ENCODE assay signal across 19 cellular contexts in the genomic region with DNA sequence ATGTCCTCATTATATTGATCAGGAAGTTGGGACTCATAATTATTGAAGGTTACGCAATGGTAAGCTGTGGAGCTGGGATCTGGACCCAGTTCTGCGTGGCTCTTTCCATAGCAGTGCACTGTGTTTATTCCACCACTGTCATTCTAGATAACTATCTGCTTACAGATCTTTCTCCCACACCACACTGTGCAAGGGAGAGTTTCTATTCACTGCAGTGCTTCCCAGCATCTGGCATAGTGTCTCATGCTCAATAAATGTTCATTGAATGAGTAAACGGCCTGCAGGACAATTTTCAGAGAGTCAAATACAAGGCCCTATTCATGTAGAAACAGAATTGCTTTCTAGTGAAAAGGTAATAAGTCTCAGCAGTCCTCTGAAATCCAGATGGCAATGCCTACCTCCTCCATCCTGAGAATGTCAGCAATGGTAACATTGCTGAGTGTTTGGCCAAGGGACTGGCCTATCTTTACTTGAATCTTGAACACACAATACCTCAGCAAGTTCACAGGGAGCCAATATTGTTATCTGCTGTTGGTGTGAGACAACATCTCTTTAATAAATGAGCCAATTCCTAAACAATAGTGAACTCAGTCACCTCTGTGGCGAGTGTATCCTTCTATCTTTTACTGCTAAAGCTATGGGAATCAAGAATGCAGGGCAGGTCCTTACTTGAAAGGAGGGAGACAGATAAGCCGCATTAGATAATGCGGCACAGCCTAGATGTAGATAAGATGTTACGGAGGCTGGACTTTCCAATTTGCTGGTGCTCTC.
DNase-seq lines count a peak whose midpoint lies in the region; ATAC-seq, FAIRE-seq and TF ChIP-seq lines count a peak whose summit lies in the region.
"Had no signal": no experiment of that assay in that cellular context is flagged by ENCODE, and none has a peak within 500 bp of the region (broad histone marks: within the 10 kb centered on the region; RNA-seq: fewer than 3 reads in every experiment).

No MANE protein-coding gene starts in this region.

- CTCF ChIA-PET in HepG2 (lab: Yijun Ruan, JAX; ENCODE audit: low intra/inter-chr PET ratio, low total read pairs): no interaction called here

- FAIRE-seq in HepG2 (lab: Jason Lieb, UNC): no peak

- H3K4me1 Mint-ChIP-seq in HFFc6 (ENCODE audit: low read depth): 0 out of 2 replicates have a peak, but pooled peaks cover 5% of the 10 kb centered on the region
- H3K4me1 Mint-ChIP-seq: activated CD4-positive, alpha-beta T cell treated with anti-CD3 and anti-CD28 coated beads, Interleukin-2, amount 10 ng/mL, durations not matched to agents 24 days and 14 days had no signal

- H3K27ac Mint-ChIP-seq in HFFc6: no peak overlapping the region
- H3K27ac Mint-ChIP-seq: activated CD4-positive, alpha-beta T cell treated with anti-CD3 and anti-CD28 coated beads, Interleukin-2, amount 10 ng/mL, durations not matched to agents 24 days and 14 days; T-helper 1 cell treated with Interleukin-12 subunit alpha and Interleukin-12 subunit beta and Interleukin-4 antibody, amounts not matched to agents 30 μg/mL and 1 μg/mL, for 36 hours had no signal

- no peaks in the 10 kb centered on the region for H3K36me3 Mint-ChIP-seq in HFFc6 (ENCODE audit: low read depth)

- no peaks in the 10 kb centered on the region; the same call in 1 of the 2 replicates for H3K9me3 Mint-ChIP-seq in HFFc6
- H3K9me3 Mint-ChIP-seq: activated CD4-positive, alpha-beta T cell treated with anti-CD3 and anti-CD28 coated beads, Interleukin-2, amount 10 ng/mL, durations not matched to agents 24 days and 14 days; T-helper 1 cell treated with Interleukin-12 subunit alpha and Interleukin-12 subunit beta and Interleukin-4 antibody, amounts not matched to agents 30 μg/mL and 1 μg/mL, for 36 hours had no signal

- no peak overlapping the region for H3K27ac ChIP-seq in HepG2 (ENCODE audit: extremely low read length, insufficient read depth, low read length)
- H3K27ac ChIP-seq: ascending aorta, HL-60, lower lobe of right lung, transverse colon had no signal

- no peaks in the 10 kb centered on the region for H3K36me3 ChIP-seq in HepG2 (replicated peaks in 1 of 2; ENCODE audit: control insufficient read depth in 1 of 2, insufficient read depth in 2 of 2, low read length in 2 of 2)
- H3K36me3 ChIP-seq: ascending aorta, lower lobe of right lung, MG63, transverse colon had no signal

- H3K4me1 ChIP-seq in HepG2 (ENCODE audit: insufficient read depth, low read length): no peaks in the 10 kb centered on the region
- H3K4me1 ChIP-seq: ascending aorta, transverse colon had no signal

- no peak for ATAC-seq in HepG2

- TF ChIP-seq EP300 in HepG2 (IDR thresholded peaks at IDR 0.05; ENCODE audit: low read depth in 2 of 2, low read length in 2 of 2): no peak
- no peak for TF ChIP-seq EP300 in HepG2 (CRISPR knock-in tag; IDR thresholded peaks at IDR 0.05; ENCODE audit: borderline replicate concordance)

- H3K9ac ChIP-seq in HepG2 (ENCODE audit: insufficient read depth, low read depth, low read length): no peak overlapping the region

- no peaks in the 10 kb centered on the region for H4K20me1 ChIP-seq in HepG2 (ENCODE audit: insufficient read depth, low read length)

- H3K27me3 Mint-ChIP-seq in HFFc6 (ENCODE audit: insufficient read depth): no peaks in the 10 kb centered on the region; the same call in 1 of the 2 replicates
- H3K27me3 Mint-ChIP-seq: activated CD4-positive, alpha-beta T cell treated with anti-CD3 and anti-CD28 coated beads, Interleukin-2, amount 10 ng/mL, durations not matched to agents 24 days and 14 days had no signal

- TF ChIP-seq CTCF in HFFc6 (IDR thresholded peaks at IDR 0.05) (no peak), HepG2 (CRISPR knock-in tag; IDR thresholded peaks at IDR 0.05) (no peak)

- no peak for TF ChIP-seq RAD21 in HepG2 (CRISPR knock-in tag; IDR thresholded peaks at IDR 0.05)

- intact Hi-C loops in HepG2 (cut with micrococcal nuclease; ENCODE audit: unreplicated experiment): no loop called here

- peak; percentile 33 for DNase-seq in A172 (ENCODE audit: low spot score)
- peak; percentile 39 for DNase-seq in HFFc6
- peak; percentile 15 for DNase-seq in astrocyte of the hippocampus (ENCODE audit: low read depth, low spot score)
- DNase-seq in HepG2 (ENCODE audit: low spot score): no peak
- no peak for DNase-seq in glomerular visceral epithelial cell (ENCODE audit: extremely low spot score)
- no peak for DNase-seq in activated effector memory CD4-positive, alpha-beta T cell treated with Interleukin-2 at 50 U/mL for 16 hours
- no peak for DNase-seq in NCI-H1694 (lab: John Stamatoyannopoulos, UW)
- DNase-seq in D341Med (ENCODE audit: low spot score): no peak
- DNase-seq: activated CD4-positive, alpha-beta T cell treated with anti-CD3 and anti-CD28 coated beads, Interleukin-2, amount 10 ng/mL, durations not matched to agents 24 days and 14 days; effector CD8-positive, alpha-beta T cell; GOT3; hippocampal formation; lower lobe of right lung; MG63; stimulated activated CD8-positive, alpha-beta memory T cell treated with anti-CD3 and anti-CD28 coated beads, Interleukin-4, amount 100 ng/mL, for 48 hours; transverse colon had no signal

- no peak overlapping the region for H2AFZ ChIP-seq in HepG2 (ENCODE audit: low read length)

- TF ChIP-seq POLR2A in HepG2 (IDR thresholded peaks at IDR 0.05; ENCODE audit: insufficient read depth in 1 of 2, low read depth in 2 of 2, low read length in 2 of 2): no peak

- H3K27me3 ChIP-seq in HepG2 (ENCODE audit: control insufficient read depth in 1 of 2, insufficient read depth in 2 of 2, low read length in 2 of 2): no peaks in the 10 kb centered on the region
- H3K27me3 ChIP-seq: ascending aorta, MG63, transverse colon had no signal

- no TSS peak for BruUV-seq in HepG2 (replicated peaks; lab: Mats Ljungman, UMichigan)

- no peak overlapping the region for H3K4me3 ChIP-seq in HepG2 (replicated peaks in 1 of 3; ENCODE audit: insufficient read depth in 1 of 3, low read depth in 2 of 3, low read length in 3 of 3)
- H3K4me3 ChIP-seq: ascending aorta, lower lobe of right lung, MG63, transverse colon had no signal

- no peaks in the 10 kb centered on the region for H3K79me2 ChIP-seq in HepG2 (ENCODE audit: insufficient read depth, low read length)

- H3K4me3 Mint-ChIP-seq in HFFc6: no peak overlapping the region
- H3K4me3 Mint-ChIP-seq: activated CD4-positive, alpha-beta T cell treated with anti-CD3 and anti-CD28 coated beads, Interleukin-2, amount 10 ng/mL, durations not matched to agents 24 days and 14 days; T-helper 1 cell treated with Interleukin-12 subunit alpha and Interleukin-12 subunit beta and Interleukin-4 antibody, amounts not matched to agents 30 μg/mL and 1 μg/mL, for 36 hours had no signal

- no peaks in the 10 kb centered on the region for H3K9me3 ChIP-seq in HepG2 (ENCODE audit: low read length)
- H3K9me3 ChIP-seq: ascending aorta, lower lobe of right lung, MG63, transverse colon had no signal

- POLR2A ChIA-PET in HepG2 (lab: Yijun Ruan, JAX): no interaction called here

- no peak overlapping the region for H3K4me2 ChIP-seq in HepG2 (ENCODE audit: low read depth, low read length)

- 9% methylated on average over 7 of the region's 7 CpGs for WGBS in HepG2 (ENCODE audit: low lambda C conversion rate)

- in situ Hi-C loops in HepG2 (cut with HindIII; ENCODE audit: extremely low pct_ligation_motif_present, low pct_unique_long_range_greater_than_20kb): no loop called here

TF ChIP-seq in HepG2, 621 proteins besides CTCF, POLR2A, EP300 and RAD21:
- TF ChIP-seq KDM6A (CRISPR knock-in tag; IDR thresholded peaks at IDR 0.05; ENCODE audit: low read depth): no peak
- peak; percentile 57 for TF ChIP-seq CEBPB (IDR thresholded peaks at IDR 0.05; ENCODE audit: borderline replicate concordance, low read depth, low read length)

Comparison
In these comparisons a context has a peak if more than half of its experiments do, and no peak if none do; other contexts are left out.
1. DNase-seq: peak in A172 (single experiment), HFFc6 (single experiment) and astrocyte of the hippocampus (single experiment); none in HepG2 (single experiment), glomerular visceral epithelial cell (single experiment), activated effector memory CD4-positive, alpha-beta T cell treated with Interleukin-2 at 50 U/mL for 16 hours (single experiment), NCI-H1694 (single experiment) and D341Med (single experiment).